In genomic region chr7:20193242-20193777, GRCh38 we compare ENCODE assay signal across 11 cellular contexts. TPM values are rescaled to one million over a fixed set of nuclear protein-coding genes. Genes with fewer than 3 reads are reported as not detected.
A peak's percentile ranks its signal among the peaks of the same experiment; 100 is the strongest.
DNase-seq lines count a peak whose midpoint lies in the region; ATAC-seq, FAIRE-seq and TF ChIP-seq lines count a peak whose summit lies in the region.
"Had no signal": no experiment of that assay in that cellular context is flagged by ENCODE, and none has a peak within 500 bp of the region (broad histone marks: within the 10 kb centered on the region; RNA-seq: fewer than 3 reads in every experiment).

No MANE protein-coding gene starts in this region.

- no peaks in the 10 kb centered on the region for H3K27me3 ChIP-seq in sigmoid colon
- H3K27me3 ChIP-seq: upper lobe of left lung had no signal

- H3K4me3 ChIP-seq in kidney (ENCODE audit: low read length in 2 of 2): no peak overlapping the region
- H3K4me3 ChIP-seq in sigmoid colon: no peak overlapping the region
- H3K4me3 ChIP-seq: upper lobe of left lung had no signal

- H3K36me3 ChIP-seq in kidney (ENCODE audit: control insufficient read depth in 1 of 2, insufficient read depth in 2 of 2, low read length in 2 of 2): no peaks in the 10 kb centered on the region
- H3K36me3 ChIP-seq in sigmoid colon: no peaks in the 10 kb centered on the region
- H3K36me3 ChIP-seq: upper lobe of left lung had no signal

- no peak overlapping the region for H3K27ac ChIP-seq in kidney (ENCODE audit: low read depth in 2 of 2, low read length in 2 of 2)
- H3K27ac ChIP-seq in sigmoid colon: no peak overlapping the region

- H3K4me1 ChIP-seq in kidney (ENCODE audit: control insufficient read depth in 1 of 2, insufficient read depth in 1 of 2, low read depth in 1 of 2, low read length in 2 of 2) (peaks cover 2 to 3% of the 10 kb centered on the region in 2 donors), sigmoid colon (peaks cover 0 to 5% (median 3%) of the 10 kb centered on the region in 4 donors)

- TF ChIP-seq CTCF in kidney (IDR thresholded peaks at IDR 0.05; ENCODE audit: borderline replicate concordance, extremely low read depth, insufficient read depth) (no peak), sigmoid colon (IDR thresholded peaks at IDR 0.05) (no peak)

- FAIRE-seq in kidney (lab: Jason Lieb, UNC): peak; percentile 73

- no peak for TF ChIP-seq POLR2A in sigmoid colon (IDR thresholded peaks at IDR 0.05)

- H3K9me3 ChIP-seq in kidney (ENCODE audit: control insufficient read depth in 1 of 2, low read length in 2 of 2) (peaks cover 0 to 8% of the 10 kb centered on the region in 2 donors), sigmoid colon (peaks cover 0 to 2% (median 0%) of the 10 kb centered on the region in 4 donors)

- TF ChIP-seq EP300 in sigmoid colon (IDR thresholded peaks at IDR 0.05): no peak

- DNase-seq in kidney (no peak), NCI-H510A treated with DMSO at 0.1 percent for 48 hours (lab: John Stamatoyannopoulos, UW) (no peak), sigmoid colon (no peak), COR-L47 (lab: John Stamatoyannopoulos, UW) (no peak)
- DNase-seq: upper lobe of left lung had no signal

- intact Hi-C loops in kidney (cut with DNase I) (no loop called here), sigmoid colon (cut with DNase I) (no loop called here)

- WGBS in sigmoid colon, 2 donors: 57 to 75% methylated on average over 1 of the region's 1 CpG

- H3K9ac ChIP-seq in kidney (ENCODE audit: low read length in 2 of 2): no peak overlapping the region

- ATAC-seq in GM18867 (IDR thresholded peaks at IDR 0.05; ENCODE audit: unreplicated experiment): peak; percentile 83
- ATAC-seq in GM21825 (IDR thresholded peaks at IDR 0.05; ENCODE audit: unreplicated experiment): peak; percentile 82
- ATAC-seq in HG03442 (IDR thresholded peaks at IDR 0.05; ENCODE audit: unreplicated experiment): peak; percentile 76
- ATAC-seq in activated CD4-positive, CD25-positive, alpha-beta regulatory T cell treated with anti-CD3 and anti-CD28 coated beads, Interleukin-2, amount 50 U/mL, for 24 hours: no peak

RNA-seq across cellular contexts. Expression of gene MACC1, which starts 23.9 kb away (rescaled TPM):
- 72.6 TPM for total RNA-seq in kidney
- 3.7 TPM for polyA plus RNA-seq in kidney (ENCODE audit: insufficient read depth, low read depth, low replicate concordance)
- under 1 TPM in 2 of 4 donors, not detected in 2; under 0.01 to 0.28 TPM for total RNA-seq in sigmoid colon
- polyA plus RNA-seq in sigmoid colon: 1 to 10 TPM in 2 of 3 donors, under 1 TPM in 1; 0.60 to 2.1 (median 1.4) TPM
- total RNA-seq: glomerular endothelial cell, HT1080 had no signal

Comparison
In these comparisons a context has a peak if more than half of its experiments do, and no peak if none do; other contexts are left out.
1. ATAC-seq: peak in GM18867 (single experiment), GM21825 (single experiment) and HG03442 (single experiment); none in activated CD4-positive, CD25-positive, alpha-beta regulatory T cell treated with anti-CD3 and anti-CD28 coated beads, Interleukin-2, amount 50 U/mL, for 24 hours (0 of 2).
2. RNA of gene MACC1, which starts 23.9 kb away (total RNA-seq): 72.6 TPM in kidney (single experiment); under 0.01 to 0.28 TPM in sigmoid colon; every median in the first group is over 10 times any median in the second.